2 cellular contexts compared by ENCODE assay signal in genomic region chr11:112877561-112877960, GRCh38.
TF ChIP-seq lines count a peak whose summit lies in the region.

No MANE protein-coding gene starts in this region.

TF ChIP-seq in SK-N-SH, 30 proteins besides CTCF, POLR2A, EP300 and RAD21 (continued from another document):
- no peak for TF ChIP-seq PBX3 (IDR thresholded peaks at IDR 0.05)
- TF ChIP-seq USF2 (IDR thresholded peaks at IDR 0.05; ENCODE audit: borderline replicate concordance, low read depth, low read length) = no peak
- no peak for TF ChIP-seq MEF2A (IDR thresholded peaks at IDR 0.05; ENCODE audit: borderline replicate concordance, low read depth)

TF ChIP-seq in SK-N-SH treated with all-trans-retinoic acid at 6 μM for 48 hours, 23 proteins besides CTCF, POLR2A, EP300 and RAD21 (continued from another document):
- no peak for TF ChIP-seq TSHZ2 (CRISPR knock-in tag; IDR thresholded peaks at IDR 0.05)
- TF ChIP-seq ZFP3 (CRISPR knock-in tag; IDR thresholded peaks at IDR 0.05) = no peak
- no peak for TF ChIP-seq BACH2 (CRISPR knock-in tag; IDR thresholded peaks at IDR 0.05; ENCODE audit: borderline replicate concordance)
- TF ChIP-seq CREB5 (CRISPR knock-in tag; IDR thresholded peaks at IDR 0.05; ENCODE audit: low read depth) = no peak
- TF ChIP-seq PATZ1 (CRISPR knock-in tag; IDR thresholded peaks at IDR 0.05; ENCODE audit: borderline replicate concordance) = no peak
